In genomic region chr19:46718157-46718933, GRCh38 we compare ENCODE assay signal across 8 cellular contexts. TPM values are rescaled to one million over a fixed set of nuclear protein-coding genes. Genes with fewer than 3 reads are reported as not detected.
DNase-seq lines count a peak whose midpoint lies in the region; ATAC-seq and TF ChIP-seq lines count a peak whose summit lies in the region.

No MANE protein-coding gene starts in this region.

- H3K27ac ChIP-seq in 22Rv1 = peak overlapping the region; percentile 51

- TF ChIP-seq CTCF in 22Rv1 (IDR thresholded peaks at IDR 0.05) = no peak

- DNase-seq in RPMI7951 (ENCODE audit: low read depth) (peak; percentile 17), left lobe of liver (ENCODE audit: low spot score) (peak; percentile 46), NCI-H187 treated with DMSO at 0.1 percent for 48 hours (lab: John Stamatoyannopoulos, UW) (no peak), mesenteric fat pad (ENCODE audit: low spot score) (no peak)
- peak; percentile 50 for DNase-seq in activated gamma-delta T cell treated with anti-CD3 and anti-CD28 coated beads, Interleukin-2, amount 50 U/mL, for 16 hours (ENCODE audit: low read depth)
- DNase-seq in stimulated activated naive B cell treated with anti-CD40 and anti-IgM and Interleukin-4, amounts not matched to agents 10 μg/mL and 1 μg/mL and 100 μg/mL, for 72 hours = peak; percentile 74

- ATAC-seq in GM21423 (IDR thresholded peaks at IDR 0.05; ENCODE audit: unreplicated experiment) (peak; percentile 32), left lobe of liver (no peak)
- ATAC-seq in stimulated activated naive B cell treated with anti-CD40 and anti-IgM and Interleukin-4, amounts not matched to agents 10 μg/mL and 1 μg/mL and 100 μg/mL, for 72 hours (replicated peaks) = peak; percentile 30 to 40

- peaks cover 54 to 88% of the 10 kb centered on the region in 2 donors for H3K4me1 Mint-ChIP-seq in stimulated activated naive B cell treated with anti-CD40 and anti-IgM and Interleukin-4, amounts not matched to agents 10 μg/mL and 1 μg/mL and 100 μg/mL, for 72 hours

- peak overlapping the region; percentile 91 to 95 for H3K4me3 Mint-ChIP-seq in stimulated activated naive B cell treated with anti-CD40 and anti-IgM and Interleukin-4, amounts not matched to agents 10 μg/mL and 1 μg/mL and 100 μg/mL, for 72 hours

- H3K36me3 Mint-ChIP-seq in stimulated activated naive B cell treated with anti-CD40 and anti-IgM and Interleukin-4, amounts not matched to agents 10 μg/mL and 1 μg/mL and 100 μg/mL, for 72 hours = peaks cover 40 to 64% of the 10 kb centered on the region in 2 donors

- H3K9me3 Mint-ChIP-seq in stimulated activated naive B cell treated with anti-CD40 and anti-IgM and Interleukin-4, amounts not matched to agents 10 μg/mL and 1 μg/mL and 100 μg/mL, for 72 hours = no peaks in the 10 kb centered on the region

- peak overlapping the region; percentile 89 for H3K27ac Mint-ChIP-seq in stimulated activated naive B cell treated with anti-CD40 and anti-IgM and Interleukin-4, amounts not matched to agents 10 μg/mL and 1 μg/mL and 100 μg/mL, for 72 hours

- H3K27me3 Mint-ChIP-seq in stimulated activated naive B cell treated with anti-CD40 and anti-IgM and Interleukin-4, amounts not matched to agents 10 μg/mL and 1 μg/mL and 100 μg/mL, for 72 hours = no peaks in the 10 kb centered on the region

RNA-seq across cellular contexts. Expression of gene PRKD2, which starts 1.4 kb away (rescaled TPM):
- 12.9 and 14.6 TPM in 2 replicates for total RNA-seq in RPMI7951 (2014; rRNA removed; shearing (Covaris generic))
- total RNA-seq in left lobe of liver = 13.7 TPM
- 43.2 TPM for total RNA-seq in mesenteric fat pad

RNA-seq across cellular contexts. Expression of gene FKRP, which starts 27.5 kb away (rescaled TPM):
- total RNA-seq in RPMI7951 (2014; rRNA removed; shearing (Covaris generic)) = 5.4 and 9.2 TPM in 2 replicates
- 6.6 TPM for total RNA-seq in left lobe of liver
- 13.2 TPM for total RNA-seq in mesenteric fat pad

RNA-seq across cellular contexts. Expression of gene STRN4, which starts 27.9 kb away (rescaled TPM):
- total RNA-seq in RPMI7951 (2014; rRNA removed; shearing (Covaris generic)) = 33.6 and 42.8 TPM in 2 replicates
- total RNA-seq in left lobe of liver = 24.1 TPM
- total RNA-seq in mesenteric fat pad = 72.9 TPM

RNA-seq across cellular contexts. Expression of gene DACT3, which starts 57.4 kb away (rescaled TPM):
- total RNA-seq in RPMI7951 (2014; rRNA removed; shearing (Covaris generic)) = 2.2 and 3.3 TPM in 2 replicates
- total RNA-seq in left lobe of liver (1.2 TPM), mesenteric fat pad (3.4 TPM)

Comparison
In these comparisons a context has a peak if more than half of its experiments do, and no peak if none do; other contexts are left out.
1. DNase-seq: peak in RPMI7951 (single experiment), activated gamma-delta T cell treated with anti-CD3 and anti-CD28 coated beads, Interleukin-2, amount 50 U/mL, for 16 hours (single experiment), left lobe of liver (single experiment) and stimulated activated naive B cell treated with anti-CD40 and anti-IgM and Interleukin-4, amounts not matched to agents 10 μg/mL and 1 μg/mL and 100 μg/mL, for 72 hours (single experiment); none in NCI-H187 treated with DMSO at 0.1 percent for 48 hours (single experiment) and mesenteric fat pad (single experiment).